ENCODE assay signal across 10 cellular contexts in the genomic region with DNA sequence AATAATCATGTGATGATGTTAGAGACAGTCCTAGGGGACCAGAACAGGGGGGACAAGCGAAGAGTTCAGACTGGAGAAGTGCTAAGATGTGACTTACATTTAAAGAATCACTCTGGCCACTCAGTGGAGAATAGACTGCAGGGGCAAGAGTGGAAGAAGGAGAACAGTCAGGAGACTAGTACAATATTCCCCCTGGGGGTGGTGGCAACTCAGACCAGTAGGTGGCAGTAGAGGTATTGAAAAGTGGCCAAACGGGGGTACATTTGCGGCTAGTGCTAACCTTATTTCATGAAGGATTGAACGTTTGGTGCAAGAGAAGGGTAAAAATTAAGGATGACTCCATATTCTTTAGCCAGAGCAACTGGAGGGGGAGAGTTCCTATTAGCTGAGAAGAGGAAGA. TPM values are rescaled to one million over a fixed set of nuclear protein-coding genes. Genes with fewer than 3 reads are reported as not detected.
A peak's percentile ranks its signal among the peaks of the same experiment; 100 is the strongest.
DNase-seq lines count a peak whose midpoint lies in the region; ATAC-seq and TF ChIP-seq lines count a peak whose summit lies in the region.
"Had no signal": no experiment of that assay in that cellular context is flagged by ENCODE, and none has a peak within 500 bp of the region (broad histone marks: within the 10 kb centered on the region; RNA-seq: fewer than 3 reads in every experiment).

No MANE protein-coding gene starts in this region.

- TF ChIP-seq POLR2A in lower leg skin (IDR thresholded peaks at IDR 0.05), result no peak

- peak; percentile 23 for TF ChIP-seq CTCF in Calu3 (IDR thresholded peaks at IDR 0.05; ENCODE audit: unreplicated experiment)
- TF ChIP-seq CTCF in fibroblast of mammary gland (conservative IDR thresholded peaks at IDR 0.05; ENCODE audit: control insufficient read depth, insufficient read depth, low read depth, low read length), result peak; percentile 73
- no peak for TF ChIP-seq CTCF in lower leg skin (IDR thresholded peaks at IDR 0.05)

- H3K18ac ChIP-seq in neuronal stem cell (ENCODE audit: low read length), result no peak overlapping the region

- H3K9ac ChIP-seq in NT2/D1 (ENCODE audit: insufficient read length, low read depth) (no peak overlapping the region), neuronal stem cell (ENCODE audit: low read depth, low read length, poor library complexity) (no peak overlapping the region)

- no peaks in the 10 kb centered on the region for H3K79me1 ChIP-seq in neuronal stem cell (ENCODE audit: low read depth, low read length)

- H3K23ac ChIP-seq in neuronal stem cell (ENCODE audit: low read depth, low read length, poor library complexity), result no peak overlapping the region

- H3K4ac ChIP-seq in neuronal stem cell (ENCODE audit: low read length), result no peak overlapping the region

- H3K27me3 ChIP-seq in NT2/D1 (ENCODE audit: insufficient read depth, insufficient read length), result no peaks in the 10 kb centered on the region
- H3K27me3 ChIP-seq in neuronal stem cell (ENCODE audit: control insufficient read depth in 3 of 3, insufficient read depth in 3 of 3, low read depth in 1 of 3, low read length in 3 of 3), result no peaks in the 10 kb centered on the region

- H3K4me1 ChIP-seq in NT2/D1 (ENCODE audit: insufficient read depth, insufficient read length) (no peaks in the 10 kb centered on the region), neuronal stem cell (ENCODE audit: control insufficient read depth in 2 of 2, insufficient read depth in 1 of 2, low read depth in 1 of 2, low read length in 2 of 2) (peaks cover 0 to under 1% of the 10 kb centered on the region in 2 donors)

- no peak overlapping the region for H2BK15ac ChIP-seq in neuronal stem cell (ENCODE audit: low read length)

- H3K27ac Mint-ChIP-seq in Calu3 (ENCODE audit: unreplicated experiment), result no peak overlapping the region
- H3K27ac Mint-ChIP-seq: stimulated activated naive CD8-positive, alpha-beta T cell treated with anti-CD3 and anti-CD28 coated beads, Interleukin-15, Interleukin-2, amounts not matched to agents 100 ng/mL and 50 ng/mL, for 24 hours had no signal

- H3K36me3 Mint-ChIP-seq in Calu3 (ENCODE audit: insufficient read depth, unreplicated experiment), result peaks cover 7% of the 10 kb centered on the region

- no peak overlapping the region for H3K4me3 Mint-ChIP-seq in Calu3 (ENCODE audit: low read depth, unreplicated experiment)
- H3K4me3 Mint-ChIP-seq: stimulated activated naive CD8-positive, alpha-beta T cell treated with anti-CD3 and anti-CD28 coated beads, Interleukin-15, Interleukin-2, amounts not matched to agents 100 ng/mL and 50 ng/mL, for 24 hours had no signal

- peaks cover 23% of the 10 kb centered on the region for H3K4me1 Mint-ChIP-seq in Calu3 (ENCODE audit: low read depth, unreplicated experiment)

- DNase-seq in Calu3 (peak; percentile 76), NT2/D1 (ENCODE audit: low read depth, low spot score) (peak; percentile 13), activated T-cell treated with anti-CD3 and anti-CD28 coated beads for 1 hour (ENCODE audit: low read depth) (peak; percentile 16), fibroblast of mammary gland (ENCODE audit: low read depth) (peak; percentile 42), neuronal stem cell (ENCODE audit: low spot score) (peak; percentile 39), lower leg skin (ENCODE audit: low spot score in 2 of 2) (no peak)

- peak; percentile 44 for ATAC-seq in HG03159 (IDR thresholded peaks at IDR 0.05; ENCODE audit: unreplicated experiment)
- no peak for ATAC-seq in HG03039 (IDR thresholded peaks at IDR 0.05; ENCODE audit: unreplicated experiment)

- BruUV-seq in Calu3 (replicated peaks; lab: Mats Ljungman, UMichigan), result no TSS peak

- H3K4me2 ChIP-seq in neuronal stem cell (ENCODE audit: insufficient read depth, low read length, poor library complexity, severe bottlenecking), result no peak overlapping the region

- CTCF ChIA-PET in Calu3 (lab: Charles Lee), result interaction anchor here (0.7 to 1.8 kb wide), 2 partner anchors 67 to 173 kb away, joined by 5 to 11 read pairs; no protein-coding TSS in a partner anchor

- H2BK12ac ChIP-seq in neuronal stem cell (ENCODE audit: low read length), result no peak overlapping the region

- no peak overlapping the region for H3K27ac ChIP-seq in neuronal stem cell (replicated peaks; ENCODE audit: low read length)
- H3K27ac ChIP-seq: SK-N-MC had no signal

- no peak overlapping the region for H2BK5ac ChIP-seq in neuronal stem cell (ENCODE audit: low read length)

- no peaks in the 10 kb centered on the region for H3K9me3 Mint-ChIP-seq in Calu3 (ENCODE audit: low read depth, unreplicated experiment)
- H3K9me3 Mint-ChIP-seq: stimulated activated naive CD8-positive, alpha-beta T cell treated with anti-CD3 and anti-CD28 coated beads, Interleukin-15, Interleukin-2, amounts not matched to agents 100 ng/mL and 50 ng/mL, for 24 hours had no signal

- H2AK5ac ChIP-seq in neuronal stem cell (ENCODE audit: low read depth, low read length), result no peak overlapping the region

- no peak overlapping the region for H4K91ac ChIP-seq in neuronal stem cell (ENCODE audit: low read depth, low read length, poor library complexity)

- no peaks in the 10 kb centered on the region for H3K36me3 ChIP-seq in NT2/D1 (ENCODE audit: insufficient read depth, insufficient read length, low read length)
- H3K36me3 ChIP-seq in neuronal stem cell (replicated peaks in 1 of 2; ENCODE audit: control insufficient read depth in 2 of 2, insufficient read depth in 2 of 2, low read length in 2 of 2), result no peaks in the 10 kb centered on the region

- H2AFZ ChIP-seq in neuronal stem cell (ENCODE audit: low read length), result no peak overlapping the region

- H3K4me3 ChIP-seq in NT2/D1 (ENCODE audit: insufficient read length, low read depth) (no peak overlapping the region), fibroblast of mammary gland (ENCODE audit: control insufficient read depth, low read depth, low read length) (no peak overlapping the region), neuronal stem cell (ENCODE audit: low read length in 2 of 2) (no peak overlapping the region), lower leg skin (ENCODE audit: low read depth, poor library complexity, severe bottlenecking) (no peak overlapping the region)
- H3K4me3 ChIP-seq: SK-N-MC had no signal

- no peak overlapping the region for H2BK120ac ChIP-seq in neuronal stem cell (ENCODE audit: low read depth, low read length)

- intact Hi-C loops in Calu3 (cut with micrococcal nuclease; ENCODE audit: unreplicated experiment), result loop anchor here (1.0 to 10.0 kb wide), 2 partner anchors 67 to 167 kb away; a partner anchor contains a TSS
- intact Hi-C loops in lower leg skin (cut with DNase I; ENCODE audit: low total_unique reads), result no loop called here

- no CpG with 5 or more reads among the region's 4 CpGs for WGBS in neuronal stem cell (ENCODE audit: extremely low coverage in 2 of 2, insufficient read length in 2 of 2, insufficient replicate concordance in 1 of 2), 2 donors
- WGBS in lower leg skin, 2 donors, result 17 to 27% methylated on average over 4 of the region's 4 CpGs

- H3K27me3 Mint-ChIP-seq in Calu3 (ENCODE audit: unreplicated experiment), result no peaks in the 10 kb centered on the region

- no peak overlapping the region for H4K8ac ChIP-seq in neuronal stem cell (ENCODE audit: low read depth, low read length)

- no peak overlapping the region for H3K14ac ChIP-seq in neuronal stem cell (ENCODE audit: low read length)

- H3K9me3 ChIP-seq in NT2/D1 (ENCODE audit: insufficient read depth, low read length) (no peaks in the 10 kb centered on the region), neuronal stem cell (replicated peaks in 1 of 2; ENCODE audit: control insufficient read depth in 2 of 2, insufficient read depth in 1 of 2, low read depth in 1 of 2, low read length in 2 of 2) (no peaks in the 10 kb centered on the region)

RNA-seq across cellular contexts. Expression of a gene that starts 2.7 kb away (rescaled TPM):
- total RNA-seq in Calu3 (2022) (not detected in 2 replicates), lower leg skin (1 to 10 TPM in 3 of 4 donors, under 1 TPM in 1; 0.38 to 2.8 (median 1.9) TPM)
- not detected for polyA plus RNA-seq in neuronal stem cell (2013, experiment 1 of 2)
- not detected for polyA plus RNA-seq in neuronal stem cell (2013, experiment 2 of 2)

RNA-seq across cellular contexts. Expression of a gene that starts 4.7 kb away (rescaled TPM):
- 32.1 and 40.9 TPM in 2 replicates for total RNA-seq in Calu3 (2022)
- 44.1 TPM for polyA plus RNA-seq in neuronal stem cell (2013, experiment 1 of 2)
- polyA plus RNA-seq in neuronal stem cell (2013, experiment 2 of 2), result 44.3 TPM
- total RNA-seq in lower leg skin, result 10 to 100 TPM in 3 of 4 donors, 1 to 10 TPM in 1; 6.3 to 18.0 (median 12.1) TPM

Comparison
In these comparisons a context has a peak if more than half of its experiments do, and no peak if none do; other contexts are left out.
1. DNase-seq: peak in Calu3 (single experiment), NT2/D1 (single experiment), activated T-cell treated with anti-CD3 and anti-CD28 coated beads for 1 hour (single experiment), fibroblast of mammary gland (single experiment) and neuronal stem cell (single experiment); none in lower leg skin (0 of 2).
2. CTCF ChIP-seq: peak in Calu3 (single experiment) and fibroblast of mammary gland (single experiment); none in lower leg skin (0 of 3).